1 cellular context compared by ENCODE assay signal in the genomic region with DNA sequence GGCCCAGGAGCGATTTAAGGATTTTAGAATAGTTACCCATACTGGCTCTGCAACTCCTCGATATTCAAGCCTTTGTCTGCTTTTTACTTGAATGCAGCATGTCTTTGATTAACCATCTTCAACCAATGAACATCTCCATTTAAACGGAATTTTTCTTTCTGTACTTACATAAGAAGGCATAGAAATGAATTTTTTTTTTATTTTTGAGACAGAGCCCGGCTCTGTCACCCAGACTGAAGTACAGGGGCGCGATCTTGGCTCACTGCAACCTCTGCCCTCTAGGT.
TF ChIP-seq lines count a peak whose summit lies in the region.

No MANE protein-coding gene starts in this region.

TF ChIP-seq in HepG2, 621 proteins besides CTCF, POLR2A, EP300 and RAD21:
- TF ChIP-seq ZNF770 (CRISPR knock-in tag; IDR thresholded peaks at IDR 0.05) (no peak), HIVEP1 (CRISPR knock-in tag; IDR thresholded peaks at IDR 0.05) (peak; percentile 81; the same call in 1 of the 2 replicates), NR2F6 (IDR thresholded peaks at IDR 0.05) (no peak), NR2F6 (CRISPR knock-in tag; IDR thresholded peaks at IDR 0.05) (no peak), TGIF2 (CRISPR knock-in tag; IDR thresholded peaks at IDR 0.05) (0 out of 2 replicates have a peak, but pooled peaks have one; percentile 3), ZNF275 (CRISPR knock-in tag; IDR thresholded peaks at IDR 0.05; ENCODE audit: borderline replicate concordance) (0 out of 2 replicates have a peak, but pooled peaks have one; percentile 10), ZNF20 (CRISPR knock-in tag; IDR thresholded peaks at IDR 0.05) (0 out of 2 replicates have a peak, but pooled peaks have one; percentile 61), ZNF333 (CRISPR knock-in tag; IDR thresholded peaks at IDR 0.05; ENCODE audit: borderline replicate concordance) (0 out of 2 replicates have a peak, but pooled peaks have one; percentile 72), ATF4 (CRISPR knock-in tag; IDR thresholded peaks at IDR 0.05) (no peak), ZBTB38 (CRISPR knock-in tag; IDR thresholded peaks at IDR 0.05) (0 out of 2 replicates have a peak, but pooled peaks have one; percentile 0), ZNF350 (CRISPR knock-in tag; IDR thresholded peaks at IDR 0.05; ENCODE audit: borderline replicate concordance, low read depth) (0 out of 2 replicates have a peak, but pooled peaks have one; percentile 15), HDAC2 (CRISPR knock-in tag; IDR thresholded peaks at IDR 0.05) (0 out of 2 replicates have a peak, but pooled peaks have one; percentile 0), SNAI1 (CRISPR knock-in tag; IDR thresholded peaks at IDR 0.05; ENCODE audit: borderline replicate concordance) (peak; percentile 84; the same call in 1 of the 2 replicates), NR2F1 (CRISPR knock-in tag; IDR thresholded peaks at IDR 0.05) (0 out of 4 replicates have a peak, but pooled peaks of 1 of the 2 experiments have one; percentile 8), SOX6 (IDR thresholded peaks at IDR 0.05) (no peak), SOX6 (CRISPR knock-in tag; IDR thresholded peaks at IDR 0.05) (peak; percentile 54), PRPF4 (IDR thresholded peaks at IDR 0.05; ENCODE audit: low read depth, low read length, poor library complexity, severe bottlenecking) (no peak), ISL2 (CRISPR knock-in tag; IDR thresholded peaks at IDR 0.05) (no peak), YY1 (IDR thresholded peaks at IDR 0.05; ENCODE audit: insufficient read depth, insufficient replicate concordance, low read depth, low read length) (no peak), CAMTA2 (CRISPR knock-in tag; IDR thresholded peaks at IDR 0.05; ENCODE audit: borderline replicate concordance) (0 out of 2 replicates have a peak, but pooled peaks have one; percentile 70), FOXO1 (CRISPR knock-in tag; IDR thresholded peaks at IDR 0.05) (no peak), ZNF777 (CRISPR knock-in tag; IDR thresholded peaks at IDR 0.05) (no peak), ZNF430 (CRISPR knock-in tag; IDR thresholded peaks at IDR 0.05) (no peak), MED13 (CRISPR knock-in tag; IDR thresholded peaks at IDR 0.05) (no peak), MEIS2 (CRISPR knock-in tag; IDR thresholded peaks at IDR 0.05) (no peak), ZNF782 (CRISPR knock-in tag; IDR thresholded peaks at IDR 0.05; ENCODE audit: borderline replicate concordance) (no peak), JARID2 (CRISPR knock-in tag; IDR thresholded peaks at IDR 0.05; ENCODE audit: insufficient replicate concordance) (peak; percentile 4), ZNF317 (CRISPR knock-in tag; IDR thresholded peaks at IDR 0.05) (peak; percentile 82), ZNF337 (CRISPR knock-in tag; IDR thresholded peaks at IDR 0.05; ENCODE audit: borderline replicate concordance, low read depth) (no peak)
- TF ChIP-seq, protein P1, sequence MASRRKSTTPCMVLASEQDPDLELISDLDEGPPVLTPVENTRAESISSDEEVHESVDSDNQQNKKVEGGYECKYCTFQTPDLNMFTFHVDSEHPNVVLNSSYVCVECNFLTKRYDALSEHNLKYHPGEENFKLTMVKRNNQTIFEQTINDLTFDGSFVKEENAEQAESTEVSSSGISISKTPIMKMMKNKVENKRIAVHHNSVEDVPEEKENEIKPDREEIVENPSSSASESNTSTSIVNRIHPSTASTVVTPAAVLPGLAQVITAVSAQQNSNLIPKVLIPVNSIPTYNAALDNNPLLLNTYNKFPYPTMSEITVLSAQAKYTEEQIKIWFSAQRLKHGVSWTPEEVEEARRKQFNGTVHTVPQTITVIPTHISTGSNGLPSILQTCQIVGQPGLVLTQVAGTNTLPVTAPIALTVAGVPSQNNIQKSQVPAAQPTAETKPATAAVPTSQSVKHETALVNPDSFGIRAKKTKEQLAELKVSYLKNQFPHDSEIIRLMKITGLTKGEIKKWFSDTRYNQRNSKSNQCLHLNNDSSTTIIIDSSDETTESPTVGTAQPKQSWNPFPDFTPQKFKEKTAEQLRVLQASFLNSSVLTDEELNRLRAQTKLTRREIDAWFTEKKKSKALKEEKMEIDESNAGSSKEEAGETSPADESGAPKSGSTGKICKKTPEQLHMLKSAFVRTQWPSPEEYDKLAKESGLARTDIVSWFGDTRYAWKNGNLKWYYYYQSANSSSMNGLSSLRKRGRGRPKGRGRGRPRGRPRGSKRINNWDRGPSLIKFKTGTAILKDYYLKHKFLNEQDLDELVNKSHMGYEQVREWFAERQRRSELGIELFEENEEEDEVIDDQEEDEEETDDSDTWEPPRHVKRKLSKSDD (CRISPR knock-in tag; IDR thresholded peaks at IDR 0.05; ENCODE audit: low read depth), result 0 out of 2 replicates have a peak, but pooled peaks have one; percentile 47
- TF ChIP-seq, protein P2, sequence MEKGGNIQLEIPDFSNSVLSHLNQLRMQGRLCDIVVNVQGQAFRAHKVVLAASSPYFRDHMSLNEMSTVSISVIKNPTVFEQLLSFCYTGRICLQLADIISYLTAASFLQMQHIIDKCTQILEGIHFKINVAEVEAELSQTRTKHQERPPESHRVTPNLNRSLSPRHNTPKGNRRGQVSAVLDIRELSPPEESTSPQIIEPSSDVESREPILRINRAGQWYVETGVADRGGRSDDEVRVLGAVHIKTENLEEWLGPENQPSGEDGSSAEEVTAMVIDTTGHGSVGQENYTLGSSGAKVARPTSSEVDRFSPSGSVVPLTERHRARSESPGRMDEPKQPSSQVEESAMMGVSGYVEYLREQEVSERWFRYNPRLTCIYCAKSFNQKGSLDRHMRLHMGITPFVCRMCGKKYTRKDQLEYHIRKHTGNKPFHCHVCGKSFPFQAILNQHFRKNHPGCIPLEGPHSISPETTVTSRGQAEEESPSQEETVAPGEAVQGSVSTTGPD (CRISPR knock-in tag; IDR thresholded peaks at IDR 0.05), result 0 out of 2 replicates have a peak, but pooled peaks have one; percentile 72
